9 cellular contexts compared by ENCODE assay signal in genomic region chr19:6272913-6273600, GRCh38. TPM values are rescaled to one million over a fixed set of nuclear protein-coding genes. Genes with fewer than 3 reads are reported as not detected.
DNase-seq lines count a peak whose midpoint lies in the region; FAIRE-seq and TF ChIP-seq lines count a peak whose summit lies in the region.
"Had no signal": no experiment of that assay in that cellular context is flagged by ENCODE, and none has a peak within 500 bp of the region (broad histone marks: within the 10 kb centered on the region; RNA-seq: fewer than 3 reads in every experiment).

No MANE protein-coding gene starts in this region.

- H2BK15ac ChIP-seq in mesenchymal stem cell (ENCODE audit: low read depth, poor library complexity, severe bottlenecking) = peak overlapping the region; percentile 90

- peak overlapping the region; percentile 4 for H3K9ac ChIP-seq in NT2/D1 (ENCODE audit: insufficient read length, low read depth)
- peak overlapping the region; percentile 80 for H3K9ac ChIP-seq in mesenchymal stem cell (ENCODE audit: low read length)

- FAIRE-seq in H54 (lab: Jason Lieb, UNC) = no peak

- H3K18ac ChIP-seq in mesenchymal stem cell (ENCODE audit: low read depth in 1 of 2, low read length in 2 of 2) = peak overlapping the region; percentile 90 to 97

- WGBS in mesenchymal stem cell = 72% methylated on average over 22 of the region's 22 CpGs
- 95% methylated on average over 22 of the region's 22 CpGs for WGBS in thymus

- H3K14ac ChIP-seq in mesenchymal stem cell (ENCODE audit: low read length in 2 of 2) = peak overlapping the region in 1 of 2 experiments; percentile 68

- peak overlapping the region; percentile 97 for H2BK120ac ChIP-seq in mesenchymal stem cell (ENCODE audit: low read depth, low read length)

- DNase-seq in NT2/D1 (ENCODE audit: low read depth, low spot score) (no peak), choroid plexus epithelial cell (ENCODE audit: low read depth) (no peak), mesenchymal stem cell (peak; percentile 23), H54 (ENCODE audit: insufficient read length, low spot score) (no peak), A172 (ENCODE audit: low spot score) (no peak), glomerular visceral epithelial cell (ENCODE audit: extremely low spot score) (no peak)
- DNase-seq: activated CD8-positive, alpha-beta memory T cell treated with anti-CD3 and anti-CD28 coated beads for 24 hours; stimulated activated CD4-positive, alpha-beta T cell treated with anti-CD3 and anti-CD28 coated beads, Interleukin-12 subunit alpha, Interleukin-12 subunit beta, amount 100 ng/mL, for 4 hours had no signal

- H4K8ac ChIP-seq in mesenchymal stem cell (ENCODE audit: low read length) = peak overlapping the region; percentile 90

- H3K79me1 ChIP-seq in mesenchymal stem cell (replicated peaks; ENCODE audit: low read length, poor library complexity, severe bottlenecking) = peaks cover 43% of the 10 kb centered on the region

- TF ChIP-seq CTCF in choroid plexus epithelial cell (conservative IDR thresholded peaks at IDR 0.05; ENCODE audit: low read depth, low read length) = no peak

- no peaks in the 10 kb centered on the region for H3K9me3 ChIP-seq in NT2/D1 (ENCODE audit: insufficient read depth, low read length)
- no peaks in the 10 kb centered on the region for H3K9me3 ChIP-seq in mesenchymal stem cell (ENCODE audit: control insufficient read depth, low read length)
- H3K9me3 ChIP-seq in thymus (ENCODE audit: control insufficient read depth) = no peaks in the 10 kb centered on the region

- H3K27me3 ChIP-seq in NT2/D1 (ENCODE audit: insufficient read depth, insufficient read length) (no peaks in the 10 kb centered on the region), mesenchymal stem cell (ENCODE audit: control insufficient read depth in 1 of 2, insufficient read depth in 1 of 2, low read length in 2 of 2) (no peaks in the 10 kb centered on the region), thymus (ENCODE audit: control insufficient read depth, insufficient read depth) (no peaks in the 10 kb centered on the region)

- TF ChIP-seq POLR2A in H54 (IDR thresholded peaks at IDR 0.05; ENCODE audit: low read depth, low read length) = no peak

- no peak overlapping the region for H2AFZ ChIP-seq in mesenchymal stem cell (ENCODE audit: low read depth, low read length)

- peak overlapping the region; percentile 92 to 97 for H2BK12ac ChIP-seq in mesenchymal stem cell (ENCODE audit: low read length in 2 of 2)

- H3K36me3 ChIP-seq in NT2/D1 (ENCODE audit: insufficient read depth, insufficient read length, low read length) (peaks cover 75% of the 10 kb centered on the region), mesenchymal stem cell (ENCODE audit: control insufficient read depth in 1 of 2, insufficient read depth in 2 of 2, low read depth in 1 of 2, low read length in 2 of 2) (peaks cover 28 to 52% of the 10 kb centered on the region in 2 experiments), thymus (ENCODE audit: control insufficient read depth, insufficient read depth) (peaks cover 28% of the 10 kb centered on the region)

- no peak overlapping the region for H3K4me2 ChIP-seq in mesenchymal stem cell (ENCODE audit: low read length, poor library complexity, severe bottlenecking)

- H4K91ac ChIP-seq in mesenchymal stem cell (ENCODE audit: low read length) = peak overlapping the region; percentile 97

- H3K4me1 ChIP-seq in NT2/D1 (ENCODE audit: insufficient read depth, insufficient read length) (peaks cover 47% of the 10 kb centered on the region), mesenchymal stem cell (ENCODE audit: control insufficient read depth, insufficient read depth, low read depth, low read length) (peaks cover 48% of the 10 kb centered on the region), thymus (ENCODE audit: control insufficient read depth, insufficient read depth, low read length) (no peaks in the 10 kb centered on the region)

- H2AK5ac ChIP-seq in mesenchymal stem cell (ENCODE audit: low read length, severe bottlenecking) = no peak overlapping the region

- H3K27ac ChIP-seq in mesenchymal stem cell (ENCODE audit: low read length, poor library complexity, severe bottlenecking) (no peak overlapping the region), thymus (ENCODE audit: low read depth) (peak overlapping the region; percentile 3)

- peak overlapping the region; percentile 86 to 95 for H3K4ac ChIP-seq in mesenchymal stem cell (ENCODE audit: low read depth in 1 of 2, low read length in 2 of 2)

- no peak overlapping the region for H2BK5ac ChIP-seq in mesenchymal stem cell (ENCODE audit: low read depth, low read length, poor library complexity, severe bottlenecking)

- H3K4me3 ChIP-seq in NT2/D1 (ENCODE audit: insufficient read length, low read depth) (no peak overlapping the region), choroid plexus epithelial cell (ENCODE audit: low read depth, low read length) (peak overlapping the region; percentile 28), mesenchymal stem cell (ENCODE audit: insufficient read depth in 1 of 2, low read depth in 1 of 2, low read length in 2 of 2) (peak overlapping the region in 1 of 2 experiments; percentile 70), thymus (ENCODE audit: low read length) (no peak overlapping the region)

- H3K23ac ChIP-seq in mesenchymal stem cell (ENCODE audit: low read length in 2 of 2) = peak overlapping the region in 1 of 2 experiments; percentile 86

RNA-seq across cellular contexts. Expression of gene MLLT1, which starts 6.7 kb away (rescaled TPM):
- polyA plus RNA-seq in mesenchymal stem cell (2013, experiment 1 of 2) = 49.5 TPM
- polyA plus RNA-seq in mesenchymal stem cell (2013, experiment 2 of 2) = 48.1 TPM
- 24.7 TPM for polyA plus RNA-seq in thymus
- total RNA-seq in A172 (2014; rRNA removed; shearing (Covaris generic)) = 14.4 and 16.1 TPM in 2 replicates
